In genomic region chr1:70355111-70355407, GRCh38 we compare ENCODE assay signal across 8 cellular contexts. TPM values are rescaled to one million over a fixed set of nuclear protein-coding genes. Genes with fewer than 3 reads are reported as not detected.
A peak's percentile ranks its signal among the peaks of the same experiment; 100 is the strongest.
DNase-seq lines count a peak whose midpoint lies in the region; ATAC-seq, FAIRE-seq and TF ChIP-seq lines count a peak whose summit lies in the region.

No MANE protein-coding gene starts in this region.

- H2AFZ ChIP-seq in astrocyte (ENCODE audit: low read depth, low read length): peak overlapping the region; percentile 73

- DNase-seq in activated CD8-positive, alpha-beta memory T cell treated with anti-CD3 and anti-CD28 coated beads, Interleukin-2, amount 10 ng/mL, durations not matched to agents 7 days and 5 days: no peak
- no peak for DNase-seq in activated CD8-positive, alpha-beta memory T cell treated with anti-CD3 and anti-CD28 coated beads for 24 hours
- DNase-seq in astrocyte (ENCODE audit: low read depth) (no peak), thoracic aorta (ENCODE audit: low spot score) (no peak), OCI-M2 (lab: John Stamatoyannopoulos, UW; ENCODE audit: unreplicated experiment) (no peak), Ammon's horn (ENCODE audit: low spot score) (no peak)

- H3K4me1 Mint-ChIP-seq in activated CD8-positive, alpha-beta memory T cell treated with anti-CD3 and anti-CD28 coated beads, Interleukin-2, amount 10 ng/mL, durations not matched to agents 7 days and 5 days: peaks cover 44% of the 10 kb centered on the region
- peaks cover 4% of the 10 kb centered on the region for H3K4me1 Mint-ChIP-seq in astrocyte (ENCODE audit: low read depth, unreplicated experiment)

- H3K27ac Mint-ChIP-seq in activated CD8-positive, alpha-beta memory T cell treated with anti-CD3 and anti-CD28 coated beads, Interleukin-2, amount 10 ng/mL, durations not matched to agents 7 days and 5 days: peak overlapping the region; percentile 99
- H3K27ac Mint-ChIP-seq in astrocyte (ENCODE audit: unreplicated experiment): peak overlapping the region; percentile 99

- H3K4me3 ChIP-seq in astrocyte (ENCODE audit: insufficient read depth, low read depth, low read length): peak overlapping the region; percentile 97
- peak overlapping the region; percentile 72 to 98 (median 87) for H3K4me3 ChIP-seq in liver (ENCODE audit: low read depth in 1 of 3, low read length in 3 of 3)
- peak overlapping the region; percentile 78 for H3K4me3 ChIP-seq in thoracic aorta

- no peaks in the 10 kb centered on the region for H3K9me3 ChIP-seq in astrocyte (ENCODE audit: insufficient read depth, low read depth, low read length)
- no peaks in the 10 kb centered on the region for H3K9me3 ChIP-seq in liver (ENCODE audit: control insufficient read depth in 4 of 4, low read length in 3 of 4)
- H3K9me3 ChIP-seq in thoracic aorta: no peaks in the 10 kb centered on the region

- no peaks in the 10 kb centered on the region for H3K36me3 ChIP-seq in astrocyte (ENCODE audit: insufficient read depth, low read length)
- H3K36me3 ChIP-seq in liver (ENCODE audit: control insufficient read depth in 4 of 4, insufficient read depth in 3 of 4, low read depth in 1 of 4, low read length in 3 of 4): peaks cover 0 to 2% (median 0%) of the 10 kb centered on the region in 4 donors
- no peaks in the 10 kb centered on the region for H3K36me3 ChIP-seq in thoracic aorta

- no peak for TF ChIP-seq CTCF in astrocyte (IDR thresholded peaks at IDR 0.05; ENCODE audit: insufficient read depth, low read depth, low read length)
- no peak for TF ChIP-seq CTCF in liver (IDR thresholded peaks at IDR 0.05; ENCODE audit: low read depth, low read length, missing input control)
- TF ChIP-seq CTCF in thoracic aorta (IDR thresholded peaks at IDR 0.05): no peak

- H3K4me1 ChIP-seq in astrocyte (ENCODE audit: insufficient read depth, low read length) (peaks cover 4% of the 10 kb centered on the region), liver (ENCODE audit: control insufficient read depth in 4 of 4, insufficient read depth in 4 of 4, low read length in 3 of 4) (peaks cover 2 to 12% (median 8%) of the 10 kb centered on the region in 4 donors), thoracic aorta (ENCODE audit: control insufficient read depth in 1 of 2, low read depth in 2 of 2) (peaks cover 15 to 35% of the 10 kb centered on the region in 2 donors)

- H3K27ac ChIP-seq in astrocyte (ENCODE audit: low read depth, low read length): peak overlapping the region; percentile 99
- H3K27ac ChIP-seq in liver (ENCODE audit: low read depth in 1 of 2, low read length in 2 of 2): peak overlapping the region; percentile 96 to 97
- peak overlapping the region; percentile 78 to 95 for H3K27ac ChIP-seq in thoracic aorta

- no peaks in the 10 kb centered on the region for H3K9me3 Mint-ChIP-seq in activated CD8-positive, alpha-beta memory T cell treated with anti-CD3 and anti-CD28 coated beads, Interleukin-2, amount 10 ng/mL, durations not matched to agents 7 days and 5 days (ENCODE audit: low read depth)
- H3K9me3 Mint-ChIP-seq in astrocyte (ENCODE audit: unreplicated experiment): no peaks in the 10 kb centered on the region

- peaks cover 28% of the 10 kb centered on the region for H4K20me1 ChIP-seq in astrocyte (ENCODE audit: insufficient read depth, low read length)

- CTCF ChIA-PET in activated CD8-positive, alpha-beta memory T cell treated with anti-CD3 and anti-CD28 coated beads, Interleukin-2, amount 10 ng/mL, durations not matched to agents 7 days and 5 days (lab: Charles Lee): interaction anchor here (1.0 to 2.5 kb wide), 4 partner anchors 56 to 726 kb away, joined by 3 to 17 read pairs (median 4); partner anchors contain the start of genes CTH, SRSF11 and ZRANB2

- no peaks in the 10 kb centered on the region for H3K27me3 Mint-ChIP-seq in activated CD8-positive, alpha-beta memory T cell treated with anti-CD3 and anti-CD28 coated beads, Interleukin-2, amount 10 ng/mL, durations not matched to agents 7 days and 5 days
- no peaks in the 10 kb centered on the region for H3K27me3 Mint-ChIP-seq in astrocyte (ENCODE audit: low read depth, unreplicated experiment)

- peak overlapping the region; percentile 98 for H3K9ac ChIP-seq in astrocyte (ENCODE audit: low read length)
- peak overlapping the region; percentile 87 to 96 for H3K9ac ChIP-seq in liver (ENCODE audit: low read depth in 1 of 2, low read length in 2 of 2)

- WGBS in liver: 68% methylated on average over 6 of the region's 6 CpGs

- ATAC-seq in activated CD8-positive, alpha-beta memory T cell treated with anti-CD3 and anti-CD28 coated beads, Interleukin-2, amount 10 ng/mL, durations not matched to agents 7 days and 5 days: no peak
- ATAC-seq in thoracic aorta (ENCODE audit: insufficient number of reproducible peaks, low FRiP score, low read depth) (no peak), HG03457 (IDR thresholded peaks at IDR 0.05; ENCODE audit: unreplicated experiment) (no peak)

- H3K27me3 ChIP-seq in astrocyte (ENCODE audit: insufficient read depth, low read length) (no peaks in the 10 kb centered on the region), liver (ENCODE audit: control insufficient read depth in 4 of 4, insufficient read depth in 4 of 4, low read length in 3 of 4) (no peaks in the 10 kb centered on the region), thoracic aorta (replicated peaks; ENCODE audit: insufficient read depth) (no peaks in the 10 kb centered on the region)

- FAIRE-seq in astrocyte (lab: Jason Lieb, UNC): no peak

- TF ChIP-seq RAD21 in liver (IDR thresholded peaks at IDR 0.05): no peak

- H3K4me3 Mint-ChIP-seq in activated CD8-positive, alpha-beta memory T cell treated with anti-CD3 and anti-CD28 coated beads, Interleukin-2, amount 10 ng/mL, durations not matched to agents 7 days and 5 days: peak overlapping the region; percentile 97
- H3K4me3 Mint-ChIP-seq in astrocyte (ENCODE audit: unreplicated experiment): peak overlapping the region; percentile 100

- peak overlapping the region; percentile 87 for H3K4me2 ChIP-seq in astrocyte (ENCODE audit: low read length)

- H3K79me2 ChIP-seq in astrocyte (ENCODE audit: insufficient read depth, low read length): peaks cover 45% of the 10 kb centered on the region

- peaks cover 19% of the 10 kb centered on the region for H3K36me3 Mint-ChIP-seq in activated CD8-positive, alpha-beta memory T cell treated with anti-CD3 and anti-CD28 coated beads, Interleukin-2, amount 10 ng/mL, durations not matched to agents 7 days and 5 days
- H3K36me3 Mint-ChIP-seq in astrocyte (ENCODE audit: low read depth, unreplicated experiment): peaks cover 3% of the 10 kb centered on the region

TF ChIP-seq in liver, 16 proteins besides CTCF, POLR2A, EP300 and RAD21:
- no peak for TF ChIP-seq RXRA (IDR thresholded peaks at IDR 0.05)
- TF ChIP-seq SP1 (IDR thresholded peaks at IDR 0.05): no peak
- peak; percentile 12 for TF ChIP-seq ATF3 (IDR thresholded peaks at IDR 0.05)

RNA-seq across cellular contexts. Expression of gene ANKRD13C, which starts 0.5 kb away (rescaled TPM):
- total RNA-seq in activated CD8-positive, alpha-beta memory T cell treated with anti-CD3 and anti-CD28 coated beads, Interleukin-2, amount 10 ng/mL, durations not matched to agents 7 days and 5 days: 10 to 100 TPM; 24.7 to 26.2 TPM
- 19.4 and 22.0 TPM in 2 replicates for total RNA-seq in astrocyte
- total RNA-seq in liver: 10 to 100 TPM; 11.6 to 14.1 TPM
- 1 to 10 TPM; 3.3 to 4.9 TPM for polyA plus RNA-seq in liver
- 10 to 100 TPM; 19.6 to 34.4 TPM for total RNA-seq in thoracic aorta

RNA-seq across cellular contexts. Expression of gene CTH, which starts 56.0 kb away (rescaled TPM):
- 10 to 100 TPM in 1 of 2 experiments, 1 to 10 TPM in 1; 9.1 to 13.1 TPM for total RNA-seq in activated CD8-positive, alpha-beta memory T cell treated with anti-CD3 and anti-CD28 coated beads, Interleukin-2, amount 10 ng/mL, durations not matched to agents 7 days and 5 days
- total RNA-seq in astrocyte (23.7 and 24.8 TPM in 2 replicates), liver (10 to 100 TPM in 1 of 2 donors, 1 to 10 TPM in 1; 8.9 to 40.7 TPM), thoracic aorta (1 to 10 TPM in 1 of 2 donors, under 1 TPM in 1; 0.81 to 4.4 TPM)
- 10 to 100 TPM; 49.0 to 49.4 TPM for polyA plus RNA-seq in liver
